In the genomic region with DNA sequence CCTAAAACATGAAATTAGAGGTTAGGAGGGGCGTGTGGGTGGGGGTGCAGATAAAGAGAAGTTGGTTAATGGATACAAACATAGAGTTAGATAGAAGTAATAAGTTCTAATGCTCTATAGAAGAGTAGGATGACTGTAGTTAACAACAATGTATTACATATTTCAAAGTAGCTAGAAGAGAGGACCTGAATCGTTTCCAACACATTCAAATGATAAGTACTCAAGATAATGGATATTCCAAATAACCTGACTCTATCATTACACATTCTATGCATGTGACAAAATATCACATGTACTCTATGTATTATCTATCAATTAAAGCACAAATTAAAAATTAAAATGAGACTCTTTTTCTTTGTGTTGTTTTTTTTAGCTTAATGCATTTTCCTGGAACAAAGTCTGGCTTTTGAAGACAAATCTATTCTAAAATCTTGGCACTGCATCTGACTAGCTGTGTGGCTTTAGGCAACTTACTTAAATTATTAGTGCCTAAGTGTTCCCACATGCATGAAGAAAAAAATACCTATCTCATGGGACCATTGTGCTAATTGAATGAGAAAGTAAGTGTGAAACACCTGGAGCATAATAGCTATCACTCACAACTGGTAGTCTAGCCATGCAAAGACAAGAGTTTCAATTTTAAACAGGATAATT, we compare ENCODE assay signal across 28 cellular contexts.
A peak's percentile ranks its signal among the peaks of the same experiment; 100 is the strongest.
DNase-seq lines count a peak whose midpoint lies in the region; ATAC-seq and TF ChIP-seq lines count a peak whose summit lies in the region.
"Had no signal": no experiment of that assay in that cellular context is flagged by ENCODE, and none has a peak within 500 bp of the region (broad histone marks: within the 10 kb centered on the region; RNA-seq: fewer than 3 reads in every experiment).

No MANE protein-coding gene starts in this region.

- H2BK15ac ChIP-seq in H9 (ENCODE audit: low read depth, low read length): no peak overlapping the region

- H3K18ac ChIP-seq in H9 (ENCODE audit: insufficient read length, low read depth, low read length): no peak overlapping the region

- peak overlapping the region; percentile 88 for H3K27ac Mint-ChIP-seq in mesothelial cell of epicardium
- peak overlapping the region in 1 of 3 experiments; percentile 50; a peak in 1 of 7 replicates for H3K27ac Mint-ChIP-seq in H9
- H3K27ac Mint-ChIP-seq: activated naive CD8-positive, alpha-beta T cell treated with anti-CD3 and anti-CD28 coated beads for 36 hours; immature natural killer cell; stimulated activated naive CD8-positive, alpha-beta T cell treated with anti-CD3 and anti-CD28 coated beads, Interleukin-15, Interleukin-2, amounts not matched to agents 100 ng/mL and 50 ng/mL, for 24 hours had no signal

- ATAC-seq in HG03342 (IDR thresholded peaks at IDR 0.05; ENCODE audit: unreplicated experiment): no peak
- ATAC-seq: gastroesophageal sphincter, HCT116 had no signal

- H3K14ac ChIP-seq in H9 (ENCODE audit: insufficient read depth, low read length): no peak overlapping the region

- H4K20me1 ChIP-seq in SK-N-SH (ENCODE audit: insufficient read depth) (no peaks in the 10 kb centered on the region), H9 (ENCODE audit: control insufficient read depth, insufficient read depth, insufficient read length) (no peaks in the 10 kb centered on the region)

- WGBS in SK-N-SH (ENCODE audit: low lambda C conversion rate): 58% methylated on average over 2 of the region's 2 CpGs
- WGBS in H9 (ENCODE audit: extremely low coverage, insufficient read length, low lambda C conversion rate): no CpG with 5 or more reads among the region's 2 CpGs

- peaks cover 11% of the 10 kb centered on the region for H3F3A ChIP-seq in SK-N-SH (replicated peaks; ENCODE audit: insufficient read depth)

- H3K4me1 ChIP-seq in SK-N-SH (ENCODE audit: control insufficient read depth in 1 of 2, insufficient read depth in 2 of 2, low read depth in 1 of 2, low read length in 1 of 2) (peaks cover 13 to 27% of the 10 kb centered on the region in 2 experiments; a peak in 3 of 4 replicates), H9 (ENCODE audit: insufficient read depth, low read length) (no peaks in the 10 kb centered on the region; the same call in 1 of the 2 replicates)
- H3K4me1 ChIP-seq: uterus had no signal

- H3K9me3 ChIP-seq in SK-N-SH (no peaks in the 10 kb centered on the region), H9 (ENCODE audit: control insufficient read depth, low read depth, low read length) (no peaks in the 10 kb centered on the region)
- H3K9me3 ChIP-seq: gastroesophageal sphincter, left ventricle myocardium inferior, thoracic aorta, uterus had no signal

- no peak overlapping the region for H2AFZ ChIP-seq in SK-N-SH (ENCODE audit: low read depth)
- no peak overlapping the region for H2AFZ ChIP-seq in H9 (ENCODE audit: low read length)

- no peak overlapping the region for H3K56ac ChIP-seq in H9 (ENCODE audit: insufficient read length, low read depth, low read length)

- no peak overlapping the region for H4K5ac ChIP-seq in H9 (ENCODE audit: insufficient read length, low read depth, low read length)

- no peaks in the 10 kb centered on the region for H3K79me1 ChIP-seq in H9 (ENCODE audit: insufficient read depth, low read depth, low read length, poor library complexity, severe bottlenecking)

- no peak overlapping the region for H3T11ph ChIP-seq in H9 (ENCODE audit: low read length)

- TF ChIP-seq CTCF in SK-N-SH (IDR thresholded peaks at IDR 0.05) (no peak), mesothelial cell of epicardium (IDR thresholded peaks at IDR 0.05; ENCODE audit: unreplicated experiment) (no peak), H9 (conservative IDR thresholded peaks at IDR 0.05) (no peak)

- H3K23me2 ChIP-seq in H9 (ENCODE audit: insufficient read length, low read depth, low read length, poor library complexity, severe bottlenecking): no peaks in the 10 kb centered on the region

- H2BK5ac ChIP-seq in H9 (ENCODE audit: insufficient read length, low read length): no peak overlapping the region

- no peak overlapping the region for H2BK12ac ChIP-seq in H9 (ENCODE audit: insufficient read length, low read depth, low read length)

- H3K27ac ChIP-seq in SK-N-SH (ENCODE audit: low read depth in 2 of 2, low read length in 1 of 2) (peak overlapping the region; percentile 1 to 95; a peak in 3 of 4 replicates), H9 (ENCODE audit: insufficient read length, low read depth, low read length) (no peak overlapping the region)
- H3K27ac ChIP-seq: gastroesophageal sphincter, left ventricle myocardium inferior, thoracic aorta, uterus had no signal

- H3K36me3 ChIP-seq in SK-N-SH (replicated peaks in 1 of 2; ENCODE audit: control insufficient read depth in 1 of 2, insufficient read depth in 2 of 2, low read length in 1 of 2): peaks cover 0 to 7% of the 10 kb centered on the region in 2 experiments
- H3K36me3 ChIP-seq: gastroesophageal sphincter, left ventricle myocardium inferior, thoracic aorta, uterus had no signal

- H3K23ac ChIP-seq in H9 (ENCODE audit: insufficient read length, low read depth, low read length): no peak overlapping the region

- H3K4me3 Mint-ChIP-seq in mesothelial cell of epicardium (no peak overlapping the region), H9 (no peak overlapping the region)
- H3K4me3 Mint-ChIP-seq: activated naive CD8-positive, alpha-beta T cell treated with anti-CD3 and anti-CD28 coated beads for 36 hours; central memory CD8-positive, alpha-beta T cell; immature natural killer cell; stimulated activated naive CD8-positive, alpha-beta T cell treated with anti-CD3 and anti-CD28 coated beads, Interleukin-15, Interleukin-2, amounts not matched to agents 100 ng/mL and 50 ng/mL, for 24 hours had no signal

- CTCF ChIA-PET in SK-N-SH (lab: Yijun Ruan, JAX): interaction anchor here (0.7 to 2.0 kb wide), 11 partner anchors 9 to 627 kb away, joined by 3 to 9 read pairs (median 4); no protein-coding TSS in a partner anchor

- no peak overlapping the region for H3K4ac ChIP-seq in H9 (ENCODE audit: low read depth, low read length)

- H3K4me1 Mint-ChIP-seq in mesothelial cell of epicardium: peaks cover 59% of the 10 kb centered on the region
- peaks cover 28 to 29% of the 10 kb centered on the region in 2 experiments for H3K4me1 Mint-ChIP-seq in H9
- H3K4me1 Mint-ChIP-seq: activated naive CD8-positive, alpha-beta T cell treated with anti-CD3 and anti-CD28 coated beads for 36 hours; central memory CD8-positive, alpha-beta T cell had no signal

- no peak overlapping the region for H3K9ac ChIP-seq in SK-N-SH
- H3K9ac ChIP-seq in H9 (ENCODE audit: extremely low read depth, insufficient read length, low read length): no peak overlapping the region

- TF ChIP-seq EP300 in SK-N-SH (IDR thresholded peaks at IDR 0.05; ENCODE audit: borderline replicate concordance in 1 of 2, low read depth in 1 of 2, low read length in 1 of 2): peak; percentile 20 to 95; a peak in 3 of 4 replicates

- no peak overlapping the region for H2AK5ac ChIP-seq in H9 (ENCODE audit: insufficient read length, low read length)

- H2BK120ac ChIP-seq in H9 (ENCODE audit: low read depth, low read length, poor library complexity, severe bottlenecking): no peak overlapping the region

- H3K27me3 ChIP-seq in SK-N-SH (ENCODE audit: insufficient read depth) (no peaks in the 10 kb centered on the region), H9 (ENCODE audit: insufficient read depth, low read length) (no peaks in the 10 kb centered on the region)
- H3K27me3 ChIP-seq: gastroesophageal sphincter, uterus had no signal

- peaks cover 16% of the 10 kb centered on the region for H3K36me3 Mint-ChIP-seq in mesothelial cell of epicardium
- H3K36me3 Mint-ChIP-seq in H9 (ENCODE audit: insufficient read depth in 1 of 3, low read depth in 3 of 3): no peaks in the 10 kb centered on the region
- H3K36me3 Mint-ChIP-seq: activated naive CD8-positive, alpha-beta T cell treated with anti-CD3 and anti-CD28 coated beads for 36 hours had no signal

- POLR2A ChIA-PET in SK-N-SH (lab: Yijun Ruan, JAX): no interaction called here

- no peaks in the 10 kb centered on the region for H3K79me2 ChIP-seq in SK-N-SH (ENCODE audit: insufficient read depth)
- H3K79me2 ChIP-seq in H9 (ENCODE audit: insufficient read depth, low read length): no peaks in the 10 kb centered on the region

- H3K4me2 ChIP-seq in SK-N-SH: peak overlapping the region; percentile 25
- H3K4me2 ChIP-seq in H9 (ENCODE audit: insufficient read depth, insufficient read length, low read length): no peak overlapping the region

- TF ChIP-seq RAD21 in SK-N-SH (IDR thresholded peaks at IDR 0.05; ENCODE audit: low read length): no peak; the same call in 1 of the 2 replicates

- H3K9me3 Mint-ChIP-seq in mesothelial cell of epicardium (no peaks in the 10 kb centered on the region), H9 (no peaks in the 10 kb centered on the region)
- H3K9me3 Mint-ChIP-seq: activated naive CD8-positive, alpha-beta T cell treated with anti-CD3 and anti-CD28 coated beads for 36 hours had no signal

- no peaks in the 10 kb centered on the region for H3K9me2 ChIP-seq in SK-N-SH

- no peak overlapping the region for H4K91ac ChIP-seq in H9 (ENCODE audit: insufficient read length, low read depth, low read length)

- H3K27me3 Mint-ChIP-seq in mesothelial cell of epicardium (ENCODE audit: low read depth): no peaks in the 10 kb centered on the region
- no peaks in the 10 kb centered on the region for H3K27me3 Mint-ChIP-seq in H9 (ENCODE audit: low read depth)
- H3K27me3 Mint-ChIP-seq: activated naive CD8-positive, alpha-beta T cell treated with anti-CD3 and anti-CD28 coated beads for 36 hours; central memory CD8-positive, alpha-beta T cell; stimulated activated naive CD8-positive, alpha-beta T cell treated with anti-CD3 and anti-CD28 coated beads, Interleukin-15, Interleukin-2, amounts not matched to agents 100 ng/mL and 50 ng/mL, for 24 hours had no signal

- no peak overlapping the region for H3K4me3 ChIP-seq in SK-N-SH (ENCODE audit: low read depth in 2 of 2, low read length in 1 of 2)
- H3K4me3 ChIP-seq: gastroesophageal sphincter, left ventricle myocardium inferior, thoracic aorta, uterus had no signal

- H4K8ac ChIP-seq in H9 (replicated peaks; ENCODE audit: insufficient read length, low read depth, low read length): no peak overlapping the region

- no peak overlapping the region for H2BK20ac ChIP-seq in H9 (ENCODE audit: low read depth, low read length, poor library complexity, severe bottlenecking)

- peak; percentile 84 for DNase-seq in DMS79 treated with DMSO at 0.1 percent for 48 hours (lab: John Stamatoyannopoulos, UW)
- peak; percentile 73 for DNase-seq in NCI-H1436 treated with DMSO at 0.1 percent for 48 hours (lab: John Stamatoyannopoulos, UW)
- peak; percentile 34 for DNase-seq in SK-N-SH
- DNase-seq in mesothelial cell of epicardium (ENCODE audit: low spot score in 2 of 2, unreplicated experiment in 2 of 2): no peak
- DNase-seq in NCI-H345 treated with DMSO at 0.1 percent for 48 hours (lab: John Stamatoyannopoulos, UW; ENCODE audit: unreplicated experiment): no peak
- no peak for DNase-seq in H9
- DNase-seq in GM19238 (ENCODE audit: insufficient read length, low spot score): no peak
- DNase-seq: activated CD4-positive, alpha-beta T cell treated with anti-CD3 and anti-CD28 coated beads for 48 hours; activated CD8-positive, alpha-beta memory T cell treated with anti-CD3 and anti-CD28 coated beads for 24 hours; activated effector memory CD4-positive, alpha-beta T cell treated with anti-CD3 and anti-CD28 coated beads, Interleukin-2, amount 50 U/mL, for 16 hours; activated naive CD8-positive, alpha-beta T cell treated with anti-CD3 and anti-CD28 coated beads for 36 hours; activated T-cell treated with anti-CD3 and anti-CD28 coated beads, Interleukin-2, amount 50 U/mL, for 1 hour; C1 segment of cervical spinal cord; COR-L47; dermis blood vessel endothelial cell; hippocampal formation; immature natural killer cell; Kasumi-1; left ventricle myocardium inferior; NCI-H2081 treated with DMSO at 0.1 percent for 48 hours; T-helper 2 cell; uterus had no signal

Comparison
In these comparisons a context has a peak if more than half of its experiments do, and no peak if none do; other contexts are left out.
1. DNase-seq: peak in DMS79 treated with DMSO at 0.1 percent for 48 hours (single experiment), NCI-H1436 treated with DMSO at 0.1 percent for 48 hours (single experiment) and SK-N-SH (single experiment); none in mesothelial cell of epicardium (0 of 2), NCI-H345 treated with DMSO at 0.1 percent for 48 hours (single experiment), H9 (single experiment) and GM19238 (single experiment).